ENCODE assay signal across 1 cellular context in the genomic region with DNA sequence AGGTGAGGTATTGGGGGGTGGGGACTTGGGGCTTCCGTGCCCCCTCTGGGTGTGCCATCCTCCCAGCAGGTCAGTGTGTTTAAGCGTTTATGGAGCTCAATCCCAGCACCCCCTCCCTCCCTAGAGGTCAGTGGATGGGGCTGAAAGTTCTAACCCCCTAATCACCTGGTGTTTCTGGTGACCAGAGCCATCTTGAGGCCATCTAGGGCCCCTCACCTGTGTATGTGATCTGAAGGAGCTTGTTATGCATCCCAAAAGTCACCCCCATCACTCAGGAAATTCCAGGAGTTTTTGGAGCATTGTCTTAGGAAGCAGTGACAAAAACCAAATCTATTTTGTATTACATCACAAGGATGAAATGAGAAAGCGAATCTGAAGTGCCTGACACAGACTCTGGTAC.
TF ChIP-seq lines count a peak whose summit lies in the region.

No MANE protein-coding gene starts in this region.

TF ChIP-seq in WTC11, 78 proteins besides CTCF, POLR2A, EP300 and RAD21 (continued from another document):
- TF ChIP-seq, protein P1, sequence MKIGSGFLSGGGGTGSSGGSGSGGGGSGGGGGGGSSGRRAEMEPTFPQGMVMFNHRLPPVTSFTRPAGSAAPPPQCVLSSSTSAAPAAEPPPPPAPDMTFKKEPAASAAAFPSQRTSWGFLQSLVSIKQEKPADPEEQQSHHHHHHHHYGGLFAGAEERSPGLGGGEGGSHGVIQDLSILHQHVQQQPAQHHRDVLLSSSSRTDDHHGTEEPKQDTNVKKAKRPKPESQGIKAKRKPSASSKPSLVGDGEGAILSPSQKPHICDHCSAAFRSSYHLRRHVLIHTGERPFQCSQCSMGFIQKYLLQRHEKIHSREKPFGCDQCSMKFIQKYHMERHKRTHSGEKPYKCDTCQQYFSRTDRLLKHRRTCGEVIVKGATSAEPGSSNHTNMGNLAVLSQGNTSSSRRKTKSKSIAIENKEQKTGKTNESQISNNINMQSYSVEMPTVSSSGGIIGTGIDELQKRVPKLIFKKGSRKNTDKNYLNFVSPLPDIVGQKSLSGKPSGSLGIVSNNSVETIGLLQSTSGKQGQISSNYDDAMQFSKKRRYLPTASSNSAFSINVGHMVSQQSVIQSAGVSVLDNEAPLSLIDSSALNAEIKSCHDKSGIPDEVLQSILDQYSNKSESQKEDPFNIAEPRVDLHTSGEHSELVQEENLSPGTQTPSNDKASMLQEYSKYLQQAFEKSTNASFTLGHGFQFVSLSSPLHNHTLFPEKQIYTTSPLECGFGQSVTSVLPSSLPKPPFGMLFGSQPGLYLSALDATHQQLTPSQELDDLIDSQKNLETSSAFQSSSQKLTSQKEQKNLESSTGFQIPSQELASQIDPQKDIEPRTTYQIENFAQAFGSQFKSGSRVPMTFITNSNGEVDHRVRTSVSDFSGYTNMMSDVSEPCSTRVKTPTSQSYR (CRISPR knock-in tag; IDR thresholded peaks at IDR 0.05), result no peak
- TF ChIP-seq ZNF317 (CRISPR knock-in tag; IDR thresholded peaks at IDR 0.05; ENCODE audit: borderline replicate concordance, low read depth), result no peak
- TF ChIP-seq FOXK1 (CRISPR knock-in tag; IDR thresholded peaks at IDR 0.05), result no peak
- no peak for TF ChIP-seq ZNF416 (CRISPR knock-in tag; IDR thresholded peaks at IDR 0.05)
- TF ChIP-seq CREM (CRISPR knock-in tag; IDR thresholded peaks at IDR 0.05), result no peak
